8 cellular contexts compared by ENCODE assay signal in genomic region chr1:46202975-46203737, GRCh38. TPM values are rescaled to one million over a fixed set of nuclear protein-coding genes. Genes with fewer than 3 reads are reported as not detected.
DNase-seq lines count a peak whose midpoint lies in the region; ATAC-seq and TF ChIP-seq lines count a peak whose summit lies in the region.

Gene LURAP1 (plus strand): TSS chr1:46203334. CDS start chr1:46203427, 93 bp downstream.

- H3K9me3 ChIP-seq in BLaER1 (no peaks in the 10 kb centered on the region), HUES64 (ENCODE audit: insufficient read depth, low read depth, low read length) (no peaks in the 10 kb centered on the region), endodermal cell (ENCODE audit: control insufficient read depth, low read length) (no peaks in the 10 kb centered on the region), lower lobe of right lung (no peaks in the 10 kb centered on the region)

- H3K27ac Mint-ChIP-seq in endodermal cell: no peak within 1 kb of the TSS

- no peaks in the 10 kb centered on the region for H4K20me1 ChIP-seq in BLaER1

- H3K27me3 ChIP-seq in BLaER1 (peaks cover 9% of the 10 kb centered on the region; the same call in 1 of the 2 replicates), HUES64 (ENCODE audit: insufficient read depth, low read length) (no peaks in the 10 kb centered on the region), endodermal cell (ENCODE audit: control insufficient read depth, insufficient read depth, low read length, poor library complexity, severe bottlenecking) (no peaks in the 10 kb centered on the region), lower lobe of right lung (ENCODE audit: low read depth) (no peaks in the 10 kb centered on the region)

- no peaks in the 10 kb centered on the region for H3K36me3 ChIP-seq in BLaER1
- H3K36me3 ChIP-seq in HUES64 (ENCODE audit: insufficient read depth, low read length): no peaks in the 10 kb centered on the region
- no peaks in the 10 kb centered on the region for H3K36me3 ChIP-seq in endodermal cell (ENCODE audit: control insufficient read depth, insufficient read depth, low read length)
- no peaks in the 10 kb centered on the region for H3K36me3 ChIP-seq in lower lobe of right lung

- H3K4me3 Mint-ChIP-seq in endodermal cell: peak within 1 kb of the TSS; percentile 83

- H3K27me3 Mint-ChIP-seq in endodermal cell (ENCODE audit: insufficient read depth): no peaks in the 10 kb centered on the region

- TF ChIP-seq CTCF in endodermal cell (conservative IDR thresholded peaks at IDR 0.05): no peak
- no peak for TF ChIP-seq CTCF in lower lobe of right lung (IDR thresholded peaks at IDR 0.05)

- H3K4me1 ChIP-seq in BLaER1: peaks cover 50% of the 10 kb centered on the region
- peaks cover 14% of the 10 kb centered on the region for H3K4me1 ChIP-seq in HUES64 (ENCODE audit: insufficient read depth, low read length)
- no peaks in the 10 kb centered on the region for H3K4me1 ChIP-seq in endodermal cell (ENCODE audit: control insufficient read depth, insufficient read depth, low read length)
- peaks cover 27% of the 10 kb centered on the region for H3K4me1 ChIP-seq in lower lobe of right lung

- H3K27ac ChIP-seq in BLaER1: peak within 1 kb of the TSS; percentile 4; the same call in 1 of the 2 replicates
- no peak within 1 kb of the TSS for H3K27ac ChIP-seq in HUES64 (ENCODE audit: low read depth, low read length)
- no peak within 1 kb of the TSS for H3K27ac ChIP-seq in endodermal cell (ENCODE audit: low read depth, low read length)
- peak within 1 kb of the TSS; percentile 72 for H3K27ac ChIP-seq in lower lobe of right lung

- no peaks in the 10 kb centered on the region for H3K36me3 Mint-ChIP-seq in endodermal cell (ENCODE audit: low read depth)

- H3K9ac ChIP-seq in BLaER1 (peak within 1 kb of the TSS; percentile 78), HUES64 (ENCODE audit: low read depth, low read length) (peak within 1 kb of the TSS; percentile 67), endodermal cell (ENCODE audit: extremely low read depth, low read length, poor library complexity, severe bottlenecking) (peak within 1 kb of the TSS; percentile 52)

- peak within 1 kb of the TSS; percentile 75 for H3K4me3 ChIP-seq in BLaER1
- H3K4me3 ChIP-seq in HUES64 (ENCODE audit: low read length): peak within 1 kb of the TSS; percentile 85
- peak within 1 kb of the TSS; percentile 90 for H3K4me3 ChIP-seq in endodermal cell (ENCODE audit: low read length)
- peak within 1 kb of the TSS; percentile 76 for H3K4me3 ChIP-seq in lower lobe of right lung

- H3K4me2 ChIP-seq in BLaER1: peak within 1 kb of the TSS; percentile 97

- intact Hi-C loops in lower lobe of right lung (cut with DNase I): no loop called here

- H3K4me1 Mint-ChIP-seq in endodermal cell: peaks cover 11% of the 10 kb centered on the region

- peak; percentile 35 to 50 for DNase-seq in activated CD4-positive, alpha-beta T cell treated with anti-CD3 and anti-CD28 coated beads, Interleukin-2, amount 50 U/mL, for 4 hours
- DNase-seq in endodermal cell (peak; percentile 84), lower lobe of right lung (peak; percentile 69), HuH-7.5 (ENCODE audit: low spot score) (no peak)
- peak; percentile 19 for DNase-seq in stimulated activated CD8-positive, alpha-beta memory T cell treated with anti-CD3 and anti-CD28 coated beads, Interleukin-12 subunit alpha, Interleukin-12 subunit beta, amount 100 ng/mL, for 1 hour (ENCODE audit: low read depth)

- ATAC-seq in lower lobe of right lung (peak; percentile 68 to 69), HG02970 (IDR thresholded peaks at IDR 0.05; ENCODE audit: low FRiP score, unreplicated experiment) (no peak)

- H3K9me3 Mint-ChIP-seq in endodermal cell: no peaks in the 10 kb centered on the region

- WGBS in HUES64: under 1% methylated on average over 47 of the region's 48 CpGs
- 0 to 2% methylated on average over 6 to 48 of the region's 48 CpGs for WGBS in endodermal cell (ENCODE audit: insufficient coverage in 1 of 2, insufficient read length in 1 of 2), 2 experiments

RNA-seq across cellular contexts. Expression of gene LURAP1, which starts in this region (rescaled TPM):
- 0.85 TPM for polyA plus RNA-seq in HUES64 (2013, experiment 1 of 2)
- polyA plus RNA-seq in HUES64 (2013, experiment 2 of 2): 1.3 TPM
- total RNA-seq in endodermal cell (1 to 10 TPM; 3.5 to 6.0 TPM), lower lobe of right lung (3.4 TPM)
- polyA plus RNA-seq in endodermal cell (2013, experiment 1 of 2): 1.6 TPM
- polyA plus RNA-seq in endodermal cell (2013, experiment 2 of 2): 1.1 TPM

Comparison
In these comparisons a context has a peak if more than half of its experiments do, and no peak if none do; other contexts are left out.
1. H3K27ac ChIP-seq: peak in BLaER1 (single experiment) and lower lobe of right lung (single experiment); none in HUES64 (single experiment) and endodermal cell (single experiment).
2. Peak in every context shown above with its lines, with median percentiles within 50 percentile points of each other: H3K4me3 ChIP-seq and H3K9ac ChIP-seq.